Comparison of ENCODE assay signal across 8 cellular contexts in the genomic region with DNA sequence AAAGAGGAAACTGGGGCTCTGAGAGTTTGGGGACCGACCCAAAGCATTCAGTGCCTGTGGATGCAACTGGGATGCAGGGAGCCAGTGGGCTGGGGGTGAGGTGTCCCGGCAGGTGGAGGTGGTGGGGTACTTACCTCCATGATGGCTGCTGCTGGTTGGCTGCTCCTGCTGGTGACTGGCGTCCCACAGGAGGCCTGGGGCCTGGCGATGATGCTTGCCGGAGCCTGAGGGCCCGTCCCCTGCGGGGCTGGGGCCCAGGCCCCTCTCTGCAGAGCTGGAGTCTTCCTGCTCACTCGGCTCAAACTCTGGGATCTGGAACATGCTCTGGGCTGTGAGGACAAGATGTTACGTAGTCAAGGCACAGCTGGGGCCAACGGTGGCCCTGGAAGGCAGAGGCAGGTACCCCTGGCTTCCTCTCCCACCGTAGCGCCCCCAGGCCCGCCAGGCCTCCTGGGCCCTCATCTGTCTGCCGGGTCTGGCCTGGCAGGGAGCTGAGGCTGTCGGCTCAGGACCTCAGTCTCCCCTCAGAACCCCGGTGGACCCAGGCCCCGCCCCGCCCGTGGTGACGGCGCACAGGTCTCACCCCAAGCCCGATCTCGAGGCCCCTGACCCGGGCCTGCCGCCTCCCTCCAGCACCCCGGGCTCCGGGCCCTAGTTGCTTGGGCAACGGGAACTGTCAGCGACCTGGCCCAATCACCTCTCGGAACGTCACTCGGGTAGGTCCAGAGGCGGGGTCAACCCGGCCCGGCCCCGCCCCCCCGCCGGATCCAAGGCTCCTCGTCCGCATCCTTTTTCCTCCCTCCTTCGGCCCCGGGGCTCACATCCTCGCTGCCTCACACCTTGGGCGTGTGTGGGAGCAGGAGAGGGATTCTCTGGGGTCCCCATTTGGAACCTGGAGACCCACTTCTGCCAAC. TPM values are rescaled to one million over a fixed set of nuclear protein-coding genes. Genes with fewer than 3 reads are reported as not detected.
DNase-seq lines count a peak whose midpoint lies in the region; ATAC-seq and TF ChIP-seq lines count a peak whose summit lies in the region.

A gene (minus strand): TSS at position 618 of the 914 bp plus-strand sequence. CDS start 297 bp downstream, at position 321.

- peak; percentile 72 for ATAC-seq in HG02884 (IDR thresholded peaks at IDR 0.05; ENCODE audit: unreplicated experiment)
- ATAC-seq in heart left ventricle: peak; percentile 92 to 97 (median 93)

- H3K27ac Mint-ChIP-seq in type B pancreatic cell: peak within 1 kb of the TSS; percentile 88

- intact Hi-C loops in T-helper 1 cell treated with Interleukin-12 subunit alpha and Interleukin-12 subunit beta and Interleukin-4 antibody, amounts not matched to agents 30 ng/mL and 1 ng/mL, for 36 hours (cut with micrococcal nuclease): loop anchor here (1.0 kb wide), 4 partner anchors 33 to 99 kb away; a partner anchor contains a TSS
- intact Hi-C loops in heart left ventricle (cut with DNase I): loop anchor here in 1 of 10 donors (1.0 kb wide), 1 partner anchor 43 kb away; a partner anchor contains a TSS
- intact Hi-C loops in posterior cingulate gyrus (cut with DNase I): no loop called here

- H3K4me1 ChIP-seq in heart left ventricle: peaks cover 4 to 47% (median 24%) of the 10 kb centered on the region in 12 donors

- no peak for TF ChIP-seq CTCF in GM13977 (IDR thresholded peaks at IDR 0.05; ENCODE audit: extremely low read depth, insufficient read depth, missing control alignments)
- TF ChIP-seq CTCF in heart left ventricle (IDR thresholded peaks at IDR 0.05): no peak
- no peak for TF ChIP-seq CTCF in type B pancreatic cell (conservative IDR thresholded peaks at IDR 0.05)

- peaks cover 13% of the 10 kb centered on the region for H3K4me1 Mint-ChIP-seq in type B pancreatic cell (ENCODE audit: unreplicated experiment)

- peak within 1 kb of the TSS; percentile 87 for H3K4me3 Mint-ChIP-seq in type B pancreatic cell

- H3K36me3 Mint-ChIP-seq in type B pancreatic cell: peaks cover 8% of the 10 kb centered on the region

- peaks cover 4% of the 10 kb centered on the region for H3K27me3 Mint-ChIP-seq in type B pancreatic cell

- H3K4me3 ChIP-seq in heart left ventricle: peak within 1 kb of the TSS; percentile 40 to 96 (median 78)

- no peaks in the 10 kb centered on the region for H3K9me3 ChIP-seq in heart left ventricle

- TF ChIP-seq POLR2A in heart left ventricle (IDR thresholded peaks at IDR 0.05): peak in 1 of 2 donors; percentile 72

- no peaks in the 10 kb centered on the region for H3K27me3 ChIP-seq in heart left ventricle

- H3K27ac ChIP-seq in heart left ventricle: peak within 1 kb of the TSS; percentile 94 to 99 (median 98)

- DNase-seq in GM13977 (ENCODE audit: low spot score) (peak; percentile 99), NCI-H1694 (lab: John Stamatoyannopoulos, UW) (peak; percentile 79), amniotic epithelial cell (ENCODE audit: low read depth) (peak; percentile 84), heart left ventricle (peak; percentile 96 to 97 (median 96)), posterior cingulate gyrus (peak; percentile 96 to 100 (median 98)), type B pancreatic cell (ENCODE audit: extremely low spot score, unreplicated experiment) (peak; percentile 95)

- 3 to 9% (median 4%) methylated on average over 10 to 44 of the region's 44 CpGs for WGBS in heart left ventricle, 4 donors

- in situ Hi-C loops in GM13977 (cut with MboI; ENCODE audit: low pct_unique_long_range_greater_than_20kb, low sequenced_read_pairs, unreplicated experiment): no loop called here

- H3K36me3 ChIP-seq in heart left ventricle: peaks cover 0 to 19% (median 2%) of the 10 kb centered on the region in 9 donors

- H3K9me3 Mint-ChIP-seq in type B pancreatic cell: no peaks in the 10 kb centered on the region

RNA-seq across cellular contexts. Expression of the gene that starts here (rescaled TPM):
- total RNA-seq in T-helper 1 cell treated with Interleukin-12 subunit alpha and Interleukin-12 subunit beta and Interleukin-4 antibody, amounts not matched to agents 30 ng/mL and 1 ng/mL, for 36 hours: 40.9 and 45.8 TPM in 2 replicates
- 100 to 1,000 TPM in 2 of 9 donors, 10 to 100 TPM in 7; 41.5 to 123 (median 49.9) TPM for total RNA-seq in heart left ventricle
- 10 to 100 TPM; 76.9 to 94.6 TPM for polyA plus RNA-seq in heart left ventricle
- total RNA-seq in type B pancreatic cell (ENCODE audit: low replicate concordance): 39.3 and 48.7 TPM in 2 replicates

Comparison
In these comparisons a context has a peak if more than half of its experiments do, and no peak if none do; other contexts are left out.
1. Peak in every context shown above with its lines: DNase-seq, ATAC-seq, H3K4me3 ChIP-seq and H3K27ac ChIP-seq.